1 cellular context compared by ENCODE assay signal in the genomic region with DNA sequence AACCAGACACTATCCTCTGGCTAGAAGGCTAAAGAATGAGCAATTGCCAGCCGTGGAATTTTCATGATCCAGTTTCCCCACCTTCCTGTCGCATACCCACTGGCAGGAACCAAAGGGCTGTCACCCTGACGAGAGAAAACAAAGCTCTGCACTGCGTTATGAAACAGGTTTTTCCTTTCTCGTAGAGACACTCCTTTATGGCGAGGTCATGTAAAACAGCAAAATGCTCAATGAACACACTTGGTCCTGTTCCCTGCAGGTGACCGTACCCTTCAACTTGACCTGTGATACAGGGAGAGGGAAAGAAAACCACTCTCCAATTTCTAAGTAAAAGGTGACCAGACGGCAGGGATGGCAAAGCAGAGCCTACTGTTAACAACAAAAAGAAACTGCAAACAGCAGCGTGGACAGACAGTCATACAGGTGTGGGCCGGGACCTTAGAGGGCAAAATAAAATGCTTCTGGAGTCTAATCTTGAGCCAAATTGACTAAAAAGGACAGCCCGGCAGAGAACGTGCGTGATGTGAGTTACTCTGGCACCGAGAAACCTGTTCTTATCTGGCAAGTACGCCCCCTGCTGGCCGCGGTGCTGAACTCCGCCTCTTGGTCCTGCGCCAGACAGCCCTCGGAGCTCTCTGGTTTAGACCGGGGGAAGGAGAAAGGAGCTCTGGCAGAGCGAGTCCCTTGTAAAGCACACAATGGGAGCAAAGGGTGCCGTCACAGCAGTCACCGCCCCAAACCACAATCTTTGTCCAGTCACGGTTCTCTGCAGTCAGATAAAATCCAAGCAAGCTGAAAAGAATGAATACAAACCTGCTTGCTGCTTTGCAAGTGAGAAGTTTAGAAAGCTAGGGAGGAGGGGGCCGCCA.
TF ChIP-seq lines count a peak whose summit lies in the region.

No MANE protein-coding gene starts in this region.

TF ChIP-seq in HEK293, 187 proteins besides CTCF, POLR2A, EP300 and RAD21 (continued from another document):
- TF ChIP-seq, protein P1, sequence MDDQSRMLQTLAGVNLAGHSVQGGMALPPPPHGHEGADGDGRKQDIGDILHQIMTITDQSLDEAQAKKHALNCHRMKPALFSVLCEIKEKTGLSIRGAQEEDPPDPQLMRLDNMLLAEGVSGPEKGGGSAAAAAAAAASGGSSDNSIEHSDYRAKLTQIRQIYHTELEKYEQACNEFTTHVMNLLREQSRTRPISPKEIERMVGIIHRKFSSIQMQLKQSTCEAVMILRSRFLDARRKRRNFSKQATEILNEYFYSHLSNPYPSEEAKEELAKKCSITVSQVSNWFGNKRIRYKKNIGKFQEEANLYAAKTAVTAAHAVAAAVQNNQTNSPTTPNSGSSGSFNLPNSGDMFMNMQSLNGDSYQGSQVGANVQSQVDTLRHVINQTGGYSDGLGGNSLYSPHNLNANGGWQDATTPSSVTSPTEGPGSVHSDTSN (CRISPR knock-in tag; IDR thresholded peaks at IDR 0.05), result 0 out of 2 replicates have a peak, but pooled peaks have one; percentile 63
- no peak for TF ChIP-seq HOXD13 (CRISPR knock-in tag; IDR thresholded peaks at IDR 0.05; ENCODE audit: borderline replicate concordance)
- TF ChIP-seq, protein P2, sequence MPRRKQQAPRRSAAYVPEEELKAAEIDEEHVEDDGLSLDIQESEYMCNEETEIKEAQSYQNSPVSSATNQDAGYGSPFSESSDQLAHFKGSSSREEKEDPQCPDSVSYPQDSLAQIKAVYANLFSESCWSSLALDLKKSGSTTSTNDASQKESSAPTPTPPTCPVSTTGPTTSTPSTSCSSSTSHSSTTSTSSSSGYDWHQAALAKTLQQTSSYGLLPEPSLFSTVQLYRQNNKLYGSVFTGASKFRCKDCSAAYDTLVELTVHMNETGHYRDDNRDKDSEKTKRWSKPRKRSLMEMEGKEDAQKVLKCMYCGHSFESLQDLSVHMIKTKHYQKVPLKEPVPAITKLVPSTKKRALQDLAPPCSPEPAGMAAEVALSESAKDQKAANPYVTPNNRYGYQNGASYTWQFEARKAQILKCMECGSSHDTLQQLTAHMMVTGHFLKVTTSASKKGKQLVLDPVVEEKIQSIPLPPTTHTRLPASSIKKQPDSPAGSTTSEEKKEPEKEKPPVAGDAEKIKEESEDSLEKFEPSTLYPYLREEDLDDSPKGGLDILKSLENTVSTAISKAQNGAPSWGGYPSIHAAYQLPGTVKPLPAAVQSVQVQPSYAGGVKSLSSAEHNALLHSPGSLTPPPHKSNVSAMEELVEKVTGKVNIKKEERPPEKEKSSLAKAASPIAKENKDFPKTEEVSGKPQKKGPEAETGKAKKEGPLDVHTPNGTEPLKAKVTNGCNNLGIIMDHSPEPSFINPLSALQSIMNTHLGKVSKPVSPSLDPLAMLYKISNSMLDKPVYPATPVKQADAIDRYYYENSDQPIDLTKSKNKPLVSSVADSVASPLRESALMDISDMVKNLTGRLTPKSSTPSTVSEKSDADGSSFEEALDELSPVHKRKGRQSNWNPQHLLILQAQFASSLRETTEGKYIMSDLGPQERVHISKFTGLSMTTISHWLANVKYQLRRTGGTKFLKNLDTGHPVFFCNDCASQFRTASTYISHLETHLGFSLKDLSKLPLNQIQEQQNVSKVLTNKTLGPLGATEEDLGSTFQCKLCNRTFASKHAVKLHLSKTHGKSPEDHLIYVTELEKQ (tag by site-specific recombination; IDR thresholded peaks at IDR 0.05; ENCODE audit: borderline replicate concordance), result no peak
- peak; percentile 63; the same call in 1 of the 2 replicates for TF ChIP-seq ZBTB20 (tag by site-specific recombination; IDR thresholded peaks at IDR 0.05)
- peak; percentile 89 for TF ChIP-seq ZEB2 (tag by site-specific recombination; IDR thresholded peaks at IDR 0.05)
- TF ChIP-seq, protein P3, sequence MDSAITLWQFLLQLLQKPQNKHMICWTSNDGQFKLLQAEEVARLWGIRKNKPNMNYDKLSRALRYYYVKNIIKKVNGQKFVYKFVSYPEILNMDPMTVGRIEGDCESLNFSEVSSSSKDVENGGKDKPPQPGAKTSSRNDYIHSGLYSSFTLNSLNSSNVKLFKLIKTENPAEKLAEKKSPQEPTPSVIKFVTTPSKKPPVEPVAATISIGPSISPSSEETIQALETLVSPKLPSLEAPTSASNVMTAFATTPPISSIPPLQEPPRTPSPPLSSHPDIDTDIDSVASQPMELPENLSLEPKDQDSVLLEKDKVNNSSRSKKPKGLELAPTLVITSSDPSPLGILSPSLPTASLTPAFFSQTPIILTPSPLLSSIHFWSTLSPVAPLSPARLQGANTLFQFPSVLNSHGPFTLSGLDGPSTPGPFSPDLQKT (IDR thresholded peaks at IDR 0.05; ENCODE audit: borderline replicate concordance, low read depth, low read length), result no peak
- no peak for TF ChIP-seq SP3 (tag by site-specific recombination; IDR thresholded peaks at IDR 0.05)
- TF ChIP-seq ZNF768 (tag by site-specific recombination; IDR thresholded peaks at IDR 0.05), result no peak
- TF ChIP-seq, protein P4, sequence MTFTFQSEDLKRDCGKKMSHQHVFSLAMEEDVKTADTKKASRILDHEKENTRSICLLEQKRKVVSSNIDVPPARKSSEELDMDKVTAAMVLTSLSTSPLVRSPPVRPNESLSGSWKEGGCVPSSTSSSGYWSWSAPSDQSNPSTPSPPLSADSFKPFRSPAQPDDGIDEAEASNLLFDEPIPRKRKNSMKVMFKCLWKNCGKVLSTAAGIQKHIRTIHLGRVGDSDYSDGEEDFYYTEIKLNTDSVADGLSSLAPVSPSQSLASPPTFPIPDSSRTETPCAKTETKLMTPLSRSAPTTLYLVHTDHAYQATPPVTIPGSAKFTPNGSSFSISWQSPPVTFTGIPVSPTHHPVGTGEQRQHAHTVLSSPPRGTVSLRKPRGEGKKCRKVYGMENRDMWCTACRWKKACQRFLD (tag by site-specific recombination; IDR thresholded peaks at IDR 0.05), result no peak
- TF ChIP-seq, protein P5, sequence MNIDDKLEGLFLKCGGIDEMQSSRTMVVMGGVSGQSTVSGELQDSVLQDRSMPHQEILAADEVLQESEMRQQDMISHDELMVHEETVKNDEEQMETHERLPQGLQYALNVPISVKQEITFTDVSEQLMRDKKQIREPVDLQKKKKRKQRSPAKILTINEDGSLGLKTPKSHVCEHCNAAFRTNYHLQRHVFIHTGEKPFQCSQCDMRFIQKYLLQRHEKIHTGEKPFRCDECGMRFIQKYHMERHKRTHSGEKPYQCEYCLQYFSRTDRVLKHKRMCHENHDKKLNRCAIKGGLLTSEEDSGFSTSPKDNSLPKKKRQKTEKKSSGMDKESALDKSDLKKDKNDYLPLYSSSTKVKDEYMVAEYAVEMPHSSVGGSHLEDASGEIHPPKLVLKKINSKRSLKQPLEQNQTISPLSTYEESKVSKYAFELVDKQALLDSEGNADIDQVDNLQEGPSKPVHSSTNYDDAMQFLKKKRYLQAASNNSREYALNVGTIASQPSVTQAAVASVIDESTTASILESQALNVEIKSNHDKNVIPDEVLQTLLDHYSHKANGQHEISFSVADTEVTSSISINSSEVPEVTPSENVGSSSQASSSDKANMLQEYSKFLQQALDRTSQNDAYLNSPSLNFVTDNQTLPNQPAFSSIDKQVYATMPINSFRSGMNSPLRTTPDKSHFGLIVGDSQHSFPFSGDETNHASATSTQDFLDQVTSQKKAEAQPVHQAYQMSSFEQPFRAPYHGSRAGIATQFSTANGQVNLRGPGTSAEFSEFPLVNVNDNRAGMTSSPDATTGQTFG (tag by site-specific recombination; IDR thresholded peaks at IDR 0.05; ENCODE audit: borderline replicate concordance), result no peak
- TF ChIP-seq ZBTB48 (tag by site-specific recombination; IDR thresholded peaks at IDR 0.05), result peak; percentile 86
- no peak for TF ChIP-seq OVOL3 (tag by site-specific recombination; IDR thresholded peaks at IDR 0.05)
- TF ChIP-seq ZNF843 (tag by site-specific recombination; IDR thresholded peaks at IDR 0.05), result peak; percentile 61; the same call in 1 of the 2 replicates
- no peak for TF ChIP-seq ZNF404 (tag by site-specific recombination; IDR thresholded peaks at IDR 0.05)
- TF ChIP-seq, protein P6, sequence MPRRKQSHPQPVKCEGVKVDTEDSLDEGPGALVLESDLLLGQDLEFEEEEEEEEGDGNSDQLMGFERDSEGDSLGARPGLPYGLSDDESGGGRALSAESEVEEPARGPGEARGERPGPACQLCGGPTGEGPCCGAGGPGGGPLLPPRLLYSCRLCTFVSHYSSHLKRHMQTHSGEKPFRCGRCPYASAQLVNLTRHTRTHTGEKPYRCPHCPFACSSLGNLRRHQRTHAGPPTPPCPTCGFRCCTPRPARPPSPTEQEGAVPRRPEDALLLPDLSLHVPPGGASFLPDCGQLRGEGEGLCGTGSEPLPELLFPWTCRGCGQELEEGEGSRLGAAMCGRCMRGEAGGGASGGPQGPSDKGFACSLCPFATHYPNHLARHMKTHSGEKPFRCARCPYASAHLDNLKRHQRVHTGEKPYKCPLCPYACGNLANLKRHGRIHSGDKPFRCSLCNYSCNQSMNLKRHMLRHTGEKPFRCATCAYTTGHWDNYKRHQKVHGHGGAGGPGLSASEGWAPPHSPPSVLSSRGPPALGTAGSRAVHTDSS (tag by site-specific recombination; IDR thresholded peaks at IDR 0.05), result no peak
- no peak for TF ChIP-seq ZNF157 (tag by site-specific recombination; IDR thresholded peaks at IDR 0.05)
- TF ChIP-seq ZNF391 (tag by site-specific recombination; IDR thresholded peaks at IDR 0.05; ENCODE audit: borderline replicate concordance, low read depth), result no peak
- TF ChIP-seq KLF1 (tag by site-specific recombination; IDR thresholded peaks at IDR 0.05), result peak; percentile 54
- no peak for TF ChIP-seq EGR2 (tag by site-specific recombination; IDR thresholded peaks at IDR 0.05; ENCODE audit: low read depth)
- TF ChIP-seq ZNF223 (tag by site-specific recombination; IDR thresholded peaks at IDR 0.05), result peak; percentile 46; the same call in 1 of the 2 replicates
- no peak for TF ChIP-seq ZNF473 (tag by site-specific recombination; IDR thresholded peaks at IDR 0.05)
